In the genomic region with DNA sequence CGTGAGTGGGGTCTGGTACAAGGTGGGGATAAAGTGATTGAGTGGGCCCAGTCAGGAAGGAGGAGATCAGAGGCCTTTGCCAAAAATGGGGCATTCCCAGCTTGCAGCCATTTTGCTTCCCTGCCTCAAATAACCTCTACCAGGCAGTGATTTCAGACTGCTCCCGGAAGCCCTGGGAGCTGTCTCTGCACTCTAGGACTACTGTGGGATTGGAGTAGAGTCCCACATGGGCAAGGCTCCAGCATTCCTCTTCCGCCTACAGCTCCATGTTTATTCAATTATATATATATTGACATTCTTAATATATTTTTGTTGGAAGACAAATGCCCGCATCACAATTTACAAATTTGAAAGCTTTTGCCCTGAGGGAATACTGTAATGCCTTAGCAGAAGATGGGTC, we compare ENCODE assay signal across 1 cellular context.
TF ChIP-seq lines count a peak whose summit lies in the region.

No MANE protein-coding gene starts in this region.

TF ChIP-seq in SK-N-SH, 30 proteins besides CTCF, POLR2A, EP300 and RAD21 (continued from another document):
- TF ChIP-seq NRF1 (IDR thresholded peaks at IDR 0.05; ENCODE audit: low read depth, low read length): no peak
- no peak for TF ChIP-seq RCOR1 (IDR thresholded peaks at IDR 0.05; ENCODE audit: low read length)
- no peak for TF ChIP-seq POLR2AphosphoS5 (IDR thresholded peaks at IDR 0.05; ENCODE audit: low read depth, low read length)
- TF ChIP-seq TCF12 (IDR thresholded peaks at IDR 0.05): no peak
- no peak for TF ChIP-seq CHD2 (IDR thresholded peaks at IDR 0.05; ENCODE audit: low read length, partially characterized antibody)
- TF ChIP-seq GABPA (IDR thresholded peaks at IDR 0.05; ENCODE audit: low read depth): no peak
- TF ChIP-seq, protein P1, sequence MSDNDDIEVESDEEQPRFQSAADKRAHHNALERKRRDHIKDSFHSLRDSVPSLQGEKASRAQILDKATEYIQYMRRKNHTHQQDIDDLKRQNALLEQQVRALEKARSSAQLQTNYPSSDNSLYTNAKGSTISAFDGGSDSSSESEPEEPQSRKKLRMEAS (IDR thresholded peaks at IDR 0.05; ENCODE audit: low read depth): no peak
- TF ChIP-seq NFIC (IDR thresholded peaks at IDR 0.05; ENCODE audit: borderline replicate concordance): no peak
- TF ChIP-seq, protein P2, sequence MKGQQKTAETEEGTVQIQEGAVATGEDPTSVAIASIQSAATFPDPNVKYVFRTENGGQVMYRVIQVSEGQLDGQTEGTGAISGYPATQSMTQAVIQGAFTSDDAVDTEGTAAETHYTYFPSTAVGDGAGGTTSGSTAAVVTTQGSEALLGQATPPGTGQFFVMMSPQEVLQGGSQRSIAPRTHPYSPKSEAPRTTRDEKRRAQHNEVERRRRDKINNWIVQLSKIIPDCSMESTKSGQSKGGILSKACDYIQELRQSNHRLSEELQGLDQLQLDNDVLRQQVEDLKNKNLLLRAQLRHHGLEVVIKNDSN (IDR thresholded peaks at IDR 0.05; ENCODE audit: borderline replicate concordance, low read depth): no peak
- TF ChIP-seq, protein P3, sequence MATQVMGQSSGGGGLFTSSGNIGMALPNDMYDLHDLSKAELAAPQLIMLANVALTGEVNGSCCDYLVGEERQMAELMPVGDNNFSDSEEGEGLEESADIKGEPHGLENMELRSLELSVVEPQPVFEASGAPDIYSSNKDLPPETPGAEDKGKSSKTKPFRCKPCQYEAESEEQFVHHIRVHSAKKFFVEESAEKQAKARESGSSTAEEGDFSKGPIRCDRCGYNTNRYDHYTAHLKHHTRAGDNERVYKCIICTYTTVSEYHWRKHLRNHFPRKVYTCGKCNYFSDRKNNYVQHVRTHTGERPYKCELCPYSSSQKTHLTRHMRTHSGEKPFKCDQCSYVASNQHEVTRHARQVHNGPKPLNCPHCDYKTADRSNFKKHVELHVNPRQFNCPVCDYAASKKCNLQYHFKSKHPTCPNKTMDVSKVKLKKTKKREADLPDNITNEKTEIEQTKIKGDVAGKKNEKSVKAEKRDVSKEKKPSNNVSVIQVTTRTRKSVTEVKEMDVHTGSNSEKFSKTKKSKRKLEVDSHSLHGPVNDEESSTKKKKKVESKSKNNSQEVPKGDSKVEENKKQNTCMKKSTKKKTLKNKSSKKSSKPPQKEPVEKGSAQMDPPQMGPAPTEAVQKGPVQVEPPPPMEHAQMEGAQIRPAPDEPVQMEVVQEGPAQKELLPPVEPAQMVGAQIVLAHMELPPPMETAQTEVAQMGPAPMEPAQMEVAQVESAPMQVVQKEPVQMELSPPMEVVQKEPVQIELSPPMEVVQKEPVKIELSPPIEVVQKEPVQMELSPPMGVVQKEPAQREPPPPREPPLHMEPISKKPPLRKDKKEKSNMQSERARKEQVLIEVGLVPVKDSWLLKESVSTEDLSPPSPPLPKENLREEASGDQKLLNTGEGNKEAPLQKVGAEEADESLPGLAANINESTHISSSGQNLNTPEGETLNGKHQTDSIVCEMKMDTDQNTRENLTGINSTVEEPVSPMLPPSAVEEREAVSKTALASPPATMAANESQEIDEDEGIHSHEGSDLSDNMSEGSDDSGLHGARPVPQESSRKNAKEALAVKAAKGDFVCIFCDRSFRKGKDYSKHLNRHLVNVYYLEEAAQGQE (IDR thresholded peaks at IDR 0.05; ENCODE audit: low read depth, low read length): no peak
- no peak for TF ChIP-seq ELF1 (IDR thresholded peaks at IDR 0.05)
- no peak for TF ChIP-seq FOSL2 (IDR thresholded peaks at IDR 0.05; ENCODE audit: borderline replicate concordance, low read depth)
- TF ChIP-seq, protein P4, sequence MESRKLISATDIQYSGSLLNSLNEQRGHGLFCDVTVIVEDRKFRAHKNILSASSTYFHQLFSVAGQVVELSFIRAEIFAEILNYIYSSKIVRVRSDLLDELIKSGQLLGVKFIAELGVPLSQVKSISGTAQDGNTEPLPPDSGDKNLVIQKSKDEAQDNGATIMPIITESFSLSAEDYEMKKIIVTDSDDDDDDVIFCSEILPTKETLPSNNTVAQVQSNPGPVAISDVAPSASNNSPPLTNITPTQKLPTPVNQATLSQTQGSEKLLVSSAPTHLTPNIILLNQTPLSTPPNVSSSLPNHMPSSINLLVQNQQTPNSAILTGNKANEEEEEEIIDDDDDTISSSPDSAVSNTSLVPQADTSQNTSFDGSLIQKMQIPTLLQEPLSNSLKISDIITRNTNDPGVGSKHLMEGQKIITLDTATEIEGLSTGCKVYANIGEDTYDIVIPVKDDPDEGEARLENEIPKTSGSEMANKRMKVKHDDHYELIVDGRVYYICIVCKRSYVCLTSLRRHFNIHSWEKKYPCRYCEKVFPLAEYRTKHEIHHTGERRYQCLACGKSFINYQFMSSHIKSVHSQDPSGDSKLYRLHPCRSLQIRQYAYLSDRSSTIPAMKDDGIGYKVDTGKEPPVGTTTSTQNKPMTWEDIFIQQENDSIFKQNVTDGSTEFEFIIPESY (IDR thresholded peaks at IDR 0.05; ENCODE audit: borderline replicate concordance, low read depth): no peak
